1 cellular context compared by ENCODE assay signal in the genomic region with DNA sequence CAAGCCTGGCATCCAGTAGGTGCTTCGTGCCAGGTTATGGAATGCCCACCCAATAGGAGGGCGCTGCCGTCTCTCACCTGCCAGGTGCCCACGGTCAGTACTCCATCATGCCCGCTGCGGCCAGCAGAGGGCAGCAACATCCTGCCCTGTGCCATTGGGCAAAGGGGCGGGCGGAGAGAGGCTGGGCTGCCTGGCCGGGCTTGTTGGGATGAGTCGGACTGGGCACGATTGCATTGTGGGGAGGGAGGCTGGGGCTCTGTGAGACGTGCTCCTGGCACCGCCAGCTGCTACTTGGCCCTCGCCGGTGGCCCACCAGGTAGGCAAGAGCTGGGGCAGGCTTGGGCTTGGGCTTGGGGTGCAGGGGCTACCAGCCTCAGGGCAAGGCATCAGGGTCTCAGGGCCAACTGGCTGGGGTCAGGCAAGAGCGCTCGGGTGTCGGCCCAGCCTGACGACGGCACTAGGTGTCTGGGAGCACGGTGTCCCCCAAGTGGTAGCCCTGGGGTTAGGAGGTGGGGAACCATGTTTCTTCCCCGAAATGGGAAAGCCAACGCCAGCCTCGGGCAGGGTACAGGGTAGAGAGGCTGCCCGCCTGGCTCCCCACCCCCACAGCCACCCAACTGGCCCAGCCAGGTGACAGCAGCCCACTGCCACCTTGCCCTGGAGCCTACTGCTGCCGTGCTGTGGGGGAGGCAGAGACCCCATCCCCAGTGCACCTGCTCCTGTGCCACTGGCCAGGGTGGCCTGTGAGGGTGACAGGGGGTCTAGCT.
TF ChIP-seq lines count a peak whose summit lies in the region.

A gene (plus strand): TSS at position 261 of the 767 bp plus-strand sequence. CDS start 1,287 bp downstream, outside the sequence.

TF ChIP-seq in HepG2, 621 proteins besides CTCF, POLR2A, EP300 and RAD21 (continued from another document and continues in another):
- TF ChIP-seq, protein P1, sequence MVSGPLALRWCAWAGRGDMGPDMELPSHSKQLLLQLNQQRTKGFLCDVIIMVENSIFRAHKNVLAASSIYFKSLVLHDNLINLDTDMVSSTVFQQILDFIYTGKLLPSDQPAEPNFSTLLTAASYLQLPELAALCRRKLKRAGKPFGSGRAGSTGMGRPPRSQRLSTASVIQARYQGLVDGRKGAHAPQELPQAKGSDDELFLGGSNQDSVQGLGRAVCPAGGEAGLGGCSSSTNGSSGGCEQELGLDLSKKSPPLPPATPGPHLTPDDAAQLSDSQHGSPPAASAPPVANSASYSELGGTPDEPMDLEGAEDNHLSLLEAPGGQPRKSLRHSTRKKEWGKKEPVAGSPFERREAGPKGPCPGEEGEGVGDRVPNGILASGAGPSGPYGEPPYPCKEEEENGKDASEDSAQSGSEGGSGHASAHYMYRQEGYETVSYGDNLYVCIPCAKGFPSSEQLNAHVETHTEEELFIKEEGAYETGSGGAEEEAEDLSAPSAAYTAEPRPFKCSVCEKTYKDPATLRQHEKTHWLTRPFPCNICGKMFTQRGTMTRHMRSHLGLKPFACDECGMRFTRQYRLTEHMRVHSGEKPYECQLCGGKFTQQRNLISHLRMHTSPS (CRISPR knock-in tag; IDR thresholded peaks at IDR 0.05; ENCODE audit: low read depth): peak; percentile 96
- TF ChIP-seq SP1 (IDR thresholded peaks at IDR 0.05) (no peak), SP1 (CRISPR knock-in tag; IDR thresholded peaks at IDR 0.05) (peak; percentile 62), HDAC6 (IDR thresholded peaks at IDR 0.05; ENCODE audit: low read depth, low read length) (no peak), NFKBIZ (CRISPR knock-in tag; IDR thresholded peaks at IDR 0.05) (no peak), ZNF605 (CRISPR knock-in tag; IDR thresholded peaks at IDR 0.05) (0 out of 2 replicates have a peak, but pooled peaks have one; percentile 42), NRL (CRISPR knock-in tag; IDR thresholded peaks at IDR 0.05; ENCODE audit: borderline replicate concordance) (0 out of 2 replicates have a peak, but pooled peaks have one; percentile 46), SNAI1 (CRISPR knock-in tag; IDR thresholded peaks at IDR 0.05; ENCODE audit: borderline replicate concordance) (no peak), JDP2 (CRISPR knock-in tag; IDR thresholded peaks at IDR 0.05; ENCODE audit: borderline replicate concordance) (no peak), POLR2AphosphoS2 (IDR thresholded peaks at IDR 0.05; ENCODE audit: low read depth, low read length) (no peak), SPEN (CRISPR knock-in tag; IDR thresholded peaks at IDR 0.05; ENCODE audit: low read depth) (0 out of 2 replicates have a peak, but pooled peaks have one; percentile 37), ZEB1 (IDR thresholded peaks at IDR 0.05; ENCODE audit: insufficient replicate concordance, low read depth) (peak; percentile 50), NFIB (CRISPR knock-in tag; IDR thresholded peaks at IDR 0.05; ENCODE audit: borderline replicate concordance) (no peak), SP4 (CRISPR knock-in tag; IDR thresholded peaks at IDR 0.05) (no peak), MED1 (CRISPR knock-in tag; IDR thresholded peaks at IDR 0.05) (0 out of 2 replicates have a peak, but pooled peaks have one; percentile 13), KDM2A (CRISPR knock-in tag; IDR thresholded peaks at IDR 0.05; ENCODE audit: borderline replicate concordance, low read depth) (peak; percentile 65; the same call in 1 of the 2 replicates), NONO (IDR thresholded peaks at IDR 0.05) (no peak), NONO (CRISPR knock-in tag; conservative IDR thresholded peaks at IDR 0.05) (peak; percentile 51; the same call in 1 of the 2 replicates), ZNF263 (CRISPR knock-in tag; IDR thresholded peaks at IDR 0.05) (peak; percentile 52), BCL6 (CRISPR knock-in tag; IDR thresholded peaks at IDR 0.05) (0 out of 2 replicates have a peak, but pooled peaks have one; percentile 13), GATAD1 (CRISPR knock-in tag; IDR thresholded peaks at IDR 0.05) (0 out of 2 replicates have a peak, but pooled peaks have one; percentile 33), ZNF501 (CRISPR knock-in tag; IDR thresholded peaks at IDR 0.05) (peak; percentile 49; the same call in 1 of the 2 replicates), XRCC5 (optimal IDR thresholded peaks at IDR 0.05; ENCODE audit: low read length) (peak; percentile 73), MAFG (CRISPR knock-in tag; IDR thresholded peaks at IDR 0.05) (no peak), RBFOX2 (IDR thresholded peaks at IDR 0.05; ENCODE audit: low read depth, low read length) (peak; percentile 59; the same call in 1 of the 2 replicates), KLF16 (CRISPR knock-in tag; IDR thresholded peaks at IDR 0.05) (0 out of 4 replicates have a peak, but pooled peaks of 1 of the 2 experiments have one; percentile 35), FOXK1 (CRISPR knock-in tag; IDR thresholded peaks at IDR 0.05; ENCODE audit: borderline replicate concordance, low read depth) (no peak), ZFP62 (CRISPR knock-in tag; IDR thresholded peaks at IDR 0.05) (no peak), DR1 (CRISPR knock-in tag; IDR thresholded peaks at IDR 0.05) (no peak), GABPB1 (CRISPR knock-in tag; IDR thresholded peaks at IDR 0.05) (peak; percentile 24; the same call in 1 of the 2 replicates), FOSL2 (CRISPR knock-in tag; IDR thresholded peaks at IDR 0.05) (peak; percentile 2; the same call in 1 of the 2 replicates), NR2F6 (IDR thresholded peaks at IDR 0.05) (no peak), NR2F6 (CRISPR knock-in tag; IDR thresholded peaks at IDR 0.05) (0 out of 2 replicates have a peak, but pooled peaks have one; percentile 3)
- TF ChIP-seq, protein P2, sequence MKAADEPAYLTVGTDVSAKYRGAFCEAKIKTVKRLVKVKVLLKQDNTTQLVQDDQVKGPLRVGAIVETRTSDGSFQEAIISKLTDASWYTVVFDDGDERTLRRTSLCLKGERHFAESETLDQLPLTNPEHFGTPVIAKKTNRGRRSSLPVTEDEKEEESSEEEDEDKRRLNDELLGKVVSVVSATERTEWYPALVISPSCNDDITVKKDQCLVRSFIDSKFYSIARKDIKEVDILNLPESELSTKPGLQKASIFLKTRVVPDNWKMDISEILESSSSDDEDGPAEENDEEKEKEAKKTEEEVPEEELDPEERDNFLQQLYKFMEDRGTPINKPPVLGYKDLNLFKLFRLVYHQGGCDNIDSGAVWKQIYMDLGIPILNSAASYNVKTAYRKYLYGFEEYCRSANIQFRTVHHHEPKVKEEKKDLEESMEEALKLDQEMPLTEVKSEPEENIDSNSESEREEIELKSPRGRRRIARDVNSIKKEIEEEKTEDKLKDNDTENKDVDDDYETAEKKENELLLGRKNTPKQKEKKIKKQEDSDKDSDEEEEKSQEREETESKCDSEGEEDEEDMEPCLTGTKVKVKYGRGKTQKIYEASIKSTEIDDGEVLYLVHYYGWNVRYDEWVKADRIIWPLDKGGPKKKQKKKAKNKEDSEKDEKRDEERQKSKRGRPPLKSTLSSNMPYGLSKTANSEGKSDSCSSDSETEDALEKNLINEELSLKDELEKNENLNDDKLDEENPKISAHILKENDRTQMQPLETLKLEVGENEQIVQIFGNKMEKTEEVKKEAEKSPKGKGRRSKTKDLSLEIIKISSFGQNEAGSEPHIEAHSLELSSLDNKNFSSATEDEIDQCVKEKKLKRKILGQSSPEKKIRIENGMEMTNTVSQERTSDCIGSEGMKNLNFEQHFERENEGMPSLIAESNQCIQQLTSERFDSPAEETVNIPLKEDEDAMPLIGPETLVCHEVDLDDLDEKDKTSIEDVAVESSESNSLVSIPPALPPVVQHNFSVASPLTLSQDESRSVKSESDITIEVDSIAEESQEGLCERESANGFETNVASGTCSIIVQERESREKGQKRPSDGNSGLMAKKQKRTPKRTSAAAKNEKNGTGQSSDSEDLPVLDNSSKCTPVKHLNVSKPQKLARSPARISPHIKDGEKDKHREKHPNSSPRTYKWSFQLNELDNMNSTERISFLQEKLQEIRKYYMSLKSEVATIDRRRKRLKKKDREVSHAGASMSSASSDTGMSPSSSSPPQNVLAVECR (CRISPR knock-in tag; IDR thresholded peaks at IDR 0.05; ENCODE audit: borderline replicate concordance): peak; percentile 35; the same call in 1 of the 2 replicates
- TF ChIP-seq, protein P3, sequence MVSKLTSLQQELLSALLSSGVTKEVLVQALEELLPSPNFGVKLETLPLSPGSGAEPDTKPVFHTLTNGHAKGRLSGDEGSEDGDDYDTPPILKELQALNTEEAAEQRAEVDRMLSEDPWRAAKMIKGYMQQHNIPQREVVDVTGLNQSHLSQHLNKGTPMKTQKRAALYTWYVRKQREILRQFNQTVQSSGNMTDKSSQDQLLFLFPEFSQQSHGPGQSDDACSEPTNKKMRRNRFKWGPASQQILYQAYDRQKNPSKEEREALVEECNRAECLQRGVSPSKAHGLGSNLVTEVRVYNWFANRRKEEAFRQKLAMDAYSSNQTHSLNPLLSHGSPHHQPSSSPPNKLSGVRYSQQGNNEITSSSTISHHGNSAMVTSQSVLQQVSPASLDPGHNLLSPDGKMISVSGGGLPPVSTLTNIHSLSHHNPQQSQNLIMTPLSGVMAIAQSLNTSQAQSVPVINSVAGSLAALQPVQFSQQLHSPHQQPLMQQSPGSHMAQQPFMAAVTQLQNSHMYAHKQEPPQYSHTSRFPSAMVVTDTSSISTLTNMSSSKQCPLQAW (CRISPR knock-in tag; IDR thresholded peaks at IDR 0.05): peak; percentile 39; the same call in 1 of the 2 replicates
- TF ChIP-seq, protein P4, sequence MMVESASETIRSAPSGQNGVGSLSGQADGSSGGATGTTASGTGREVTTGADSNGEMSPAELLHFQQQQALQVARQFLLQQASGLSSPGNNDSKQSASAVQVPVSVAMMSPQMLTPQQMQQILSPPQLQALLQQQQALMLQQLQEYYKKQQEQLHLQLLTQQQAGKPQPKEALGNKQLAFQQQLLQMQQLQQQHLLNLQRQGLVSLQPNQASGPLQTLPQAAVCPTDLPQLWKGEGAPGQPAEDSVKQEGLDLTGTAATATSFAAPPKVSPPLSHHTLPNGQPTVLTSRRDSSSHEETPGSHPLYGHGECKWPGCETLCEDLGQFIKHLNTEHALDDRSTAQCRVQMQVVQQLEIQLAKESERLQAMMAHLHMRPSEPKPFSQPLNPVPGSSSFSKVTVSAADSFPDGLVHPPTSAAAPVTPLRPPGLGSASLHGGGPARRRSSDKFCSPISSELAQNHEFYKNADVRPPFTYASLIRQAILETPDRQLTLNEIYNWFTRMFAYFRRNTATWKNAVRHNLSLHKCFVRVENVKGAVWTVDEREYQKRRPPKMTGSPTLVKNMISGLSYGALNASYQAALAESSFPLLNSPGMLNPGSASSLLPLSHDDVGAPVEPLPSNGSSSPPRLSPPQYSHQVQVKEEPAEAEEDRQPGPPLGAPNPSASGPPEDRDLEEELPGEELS (CRISPR knock-in tag; IDR thresholded peaks at IDR 0.05): no peak
- TF ChIP-seq, protein P5, sequence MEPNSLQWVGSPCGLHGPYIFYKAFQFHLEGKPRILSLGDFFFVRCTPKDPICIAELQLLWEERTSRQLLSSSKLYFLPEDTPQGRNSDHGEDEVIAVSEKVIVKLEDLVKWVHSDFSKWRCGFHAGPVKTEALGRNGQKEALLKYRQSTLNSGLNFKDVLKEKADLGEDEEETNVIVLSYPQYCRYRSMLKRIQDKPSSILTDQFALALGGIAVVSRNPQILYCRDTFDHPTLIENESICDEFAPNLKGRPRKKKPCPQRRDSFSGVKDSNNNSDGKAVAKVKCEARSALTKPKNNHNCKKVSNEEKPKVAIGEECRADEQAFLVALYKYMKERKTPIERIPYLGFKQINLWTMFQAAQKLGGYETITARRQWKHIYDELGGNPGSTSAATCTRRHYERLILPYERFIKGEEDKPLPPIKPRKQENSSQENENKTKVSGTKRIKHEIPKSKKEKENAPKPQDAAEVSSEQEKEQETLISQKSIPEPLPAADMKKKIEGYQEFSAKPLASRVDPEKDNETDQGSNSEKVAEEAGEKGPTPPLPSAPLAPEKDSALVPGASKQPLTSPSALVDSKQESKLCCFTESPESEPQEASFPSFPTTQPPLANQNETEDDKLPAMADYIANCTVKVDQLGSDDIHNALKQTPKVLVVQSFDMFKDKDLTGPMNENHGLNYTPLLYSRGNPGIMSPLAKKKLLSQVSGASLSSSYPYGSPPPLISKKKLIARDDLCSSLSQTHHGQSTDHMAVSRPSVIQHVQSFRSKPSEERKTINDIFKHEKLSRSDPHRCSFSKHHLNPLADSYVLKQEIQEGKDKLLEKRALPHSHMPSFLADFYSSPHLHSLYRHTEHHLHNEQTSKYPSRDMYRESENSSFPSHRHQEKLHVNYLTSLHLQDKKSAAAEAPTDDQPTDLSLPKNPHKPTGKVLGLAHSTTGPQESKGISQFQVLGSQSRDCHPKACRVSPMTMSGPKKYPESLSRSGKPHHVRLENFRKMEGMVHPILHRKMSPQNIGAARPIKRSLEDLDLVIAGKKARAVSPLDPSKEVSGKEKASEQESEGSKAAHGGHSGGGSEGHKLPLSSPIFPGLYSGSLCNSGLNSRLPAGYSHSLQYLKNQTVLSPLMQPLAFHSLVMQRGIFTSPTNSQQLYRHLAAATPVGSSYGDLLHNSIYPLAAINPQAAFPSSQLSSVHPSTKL (CRISPR knock-in tag; IDR thresholded peaks at IDR 0.05): 0 out of 2 replicates have a peak, but pooled peaks have one; percentile 9
- TF ChIP-seq, protein P6, sequence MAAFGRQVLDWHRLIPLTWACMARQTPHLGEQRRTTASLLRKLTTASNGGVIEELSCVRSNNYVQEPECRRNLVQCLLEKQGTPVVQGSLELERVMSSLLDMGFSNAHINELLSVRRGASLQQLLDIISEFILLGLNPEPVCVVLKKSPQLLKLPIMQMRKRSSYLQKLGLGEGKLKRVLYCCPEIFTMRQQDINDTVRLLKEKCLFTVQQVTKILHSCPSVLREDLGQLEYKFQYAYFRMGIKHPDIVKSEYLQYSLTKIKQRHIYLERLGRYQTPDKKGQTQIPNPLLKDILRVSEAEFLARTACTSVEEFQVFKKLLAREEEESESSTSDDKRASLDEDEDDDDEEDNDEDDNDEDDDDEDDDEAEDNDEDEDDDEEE (CRISPR knock-in tag; IDR thresholded peaks at IDR 0.05): 0 out of 2 replicates have a peak, but pooled peaks have one; percentile 41
- TF ChIP-seq, protein P7, sequence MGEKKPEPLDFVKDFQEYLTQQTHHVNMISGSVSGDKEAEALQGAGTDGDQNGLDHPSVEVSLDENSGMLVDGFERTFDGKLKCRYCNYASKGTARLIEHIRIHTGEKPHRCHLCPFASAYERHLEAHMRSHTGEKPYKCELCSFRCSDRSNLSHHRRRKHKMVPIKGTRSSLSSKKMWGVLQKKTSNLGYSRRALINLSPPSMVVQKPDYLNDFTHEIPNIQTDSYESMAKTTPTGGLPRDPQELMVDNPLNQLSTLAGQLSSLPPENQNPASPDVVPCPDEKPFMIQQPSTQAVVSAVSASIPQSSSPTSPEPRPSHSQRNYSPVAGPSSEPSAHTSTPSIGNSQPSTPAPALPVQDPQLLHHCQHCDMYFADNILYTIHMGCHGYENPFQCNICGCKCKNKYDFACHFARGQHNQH (CRISPR knock-in tag; IDR thresholded peaks at IDR 0.05): 0 out of 2 replicates have a peak, but pooled peaks have one; percentile 37
- TF ChIP-seq, protein P8, sequence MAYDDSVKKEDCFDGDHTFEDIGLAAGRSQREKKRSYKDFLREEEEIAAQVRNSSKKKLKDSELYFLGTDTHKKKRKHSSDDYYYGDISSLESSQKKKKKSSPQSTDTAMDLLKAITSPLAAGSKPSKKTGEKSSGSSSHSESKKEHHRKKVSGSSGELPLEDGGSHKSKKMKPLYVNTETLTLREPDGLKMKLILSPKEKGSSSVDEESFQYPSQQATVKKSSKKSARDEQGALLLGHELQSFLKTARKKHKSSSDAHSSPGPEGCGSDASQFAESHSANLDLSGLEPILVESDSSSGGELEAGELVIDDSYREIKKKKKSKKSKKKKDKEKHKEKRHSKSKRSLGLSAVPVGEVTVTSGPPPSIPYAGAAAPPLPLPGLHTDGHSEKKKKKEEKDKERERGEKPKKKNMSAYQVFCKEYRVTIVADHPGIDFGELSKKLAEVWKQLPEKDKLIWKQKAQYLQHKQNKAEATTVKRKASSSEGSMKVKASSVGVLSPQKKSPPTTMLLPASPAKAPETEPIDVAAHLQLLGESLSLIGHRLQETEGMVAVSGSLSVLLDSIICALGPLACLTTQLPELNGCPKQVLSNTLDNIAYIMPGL (CRISPR knock-in tag; IDR thresholded peaks at IDR 0.05; ENCODE audit: borderline replicate concordance in 1 of 2, low read depth in 1 of 2): peak; percentile 73 to 78
